In genomic region chr13:33785384-33785783, GRCh38 we compare ENCODE assay signal across 16 cellular contexts.
"Had no signal": no experiment of that assay in that cellular context is flagged by ENCODE, and none has a peak within 500 bp of the region (broad histone marks: within the 10 kb centered on the region; RNA-seq: fewer than 3 reads in every experiment).

No MANE protein-coding gene starts in this region.

- H2AFZ ChIP-seq: neural progenitor cell had no signal

- H3K4me2 ChIP-seq: neural progenitor cell, smooth muscle cell had no signal

- H3K27ac Mint-ChIP-seq: activated naive CD4-positive, alpha-beta T cell treated with anti-CD3 and anti-CD28 coated beads, Interleukin-2, amount 10 ng/mL, durations not matched to agents 7 days and 5 days; activated T-helper 2 cell treated with anti-CD3 and anti-CD28 coated beads, Interferon-gamma antibody, Interleukin-2, Interleukin-4, amounts not matched to agents 10 μg/mL and 5 μg/mL and 100 μg/mL, durations not matched to agents 14 hours and 24 hours and 36 hours; neural progenitor cell; stimulated activated naive CD8-positive, alpha-beta T cell treated with anti-CD3 and anti-CD28 coated beads, Interleukin-15, amount 100 ng/mL, for 72 hours had no signal

- H3K36me3 ChIP-seq: cardiac muscle cell, lower lobe of right lung, neural progenitor cell, right lobe of liver, upper lobe of left lung had no signal

- H3K36me3 Mint-ChIP-seq: activated naive CD4-positive, alpha-beta T cell treated with anti-CD3 and anti-CD28 coated beads, Interleukin-2, amount 10 ng/mL, durations not matched to agents 7 days and 5 days; neural progenitor cell had no signal

- H3K4me3 ChIP-seq: cardiac muscle cell, lower lobe of right lung, neural progenitor cell, psoas muscle, right lobe of liver, smooth muscle cell, testis, upper lobe of left lung had no signal

- H3K4me3 Mint-ChIP-seq: activated naive CD4-positive, alpha-beta T cell treated with anti-CD3 and anti-CD28 coated beads, Interleukin-2, amount 10 ng/mL, durations not matched to agents 7 days and 5 days; neural progenitor cell; stimulated activated naive CD8-positive, alpha-beta T cell treated with anti-CD3 and anti-CD28 coated beads, Interleukin-15, amount 100 ng/mL, for 72 hours had no signal

- H3K9ac ChIP-seq: neural progenitor cell had no signal

- H3K27me3 Mint-ChIP-seq: stimulated activated naive CD8-positive, alpha-beta T cell treated with anti-CD3 and anti-CD28 coated beads, Interleukin-15, amount 100 ng/mL, for 72 hours had no signal

- H3K27me3 ChIP-seq: cardiac muscle cell, neural progenitor cell, right lobe of liver, testis, upper lobe of left lung had no signal

- H3K27ac ChIP-seq: cardiac muscle cell, lower lobe of right lung, neural progenitor cell, psoas muscle, right lobe of liver, testis, upper lobe of left lung, VCaP had no signal

- ATAC-seq: left colon; lower lobe of right lung; psoas muscle; right lobe of liver; stimulated activated naive CD8-positive, alpha-beta T cell treated with anti-CD3 and anti-CD28 coated beads, Interleukin-15, amount 100 ng/mL, for 72 hours had no signal

- DNase-seq: activated CD4-positive, alpha-beta T cell treated with anti-CD3 and anti-CD28 coated beads for 1 hour; activated CD4-positive, alpha-beta T cell treated with anti-CD3 and anti-CD28 coated beads, Interleukin-2, amount 50 U/mL, for 48 hours; activated naive CD4-positive, alpha-beta T cell treated with anti-CD3 and anti-CD28 coated beads, Interleukin-2, amount 10 ng/mL, durations not matched to agents 7 days and 5 days; left colon; lower lobe of right lung; midbrain; psoas muscle; right lobe of liver; stimulated activated naive CD8-positive, alpha-beta T cell treated with anti-CD3 and anti-CD28 coated beads, Interleukin-15, amount 100 ng/mL, for 72 hours; testis; upper lobe of left lung had no signal

- H3K4me1 ChIP-seq: lower lobe of right lung, neural progenitor cell, psoas muscle, right lobe of liver, testis had no signal

- H3K9me3 ChIP-seq: lower lobe of right lung, right lobe of liver, testis had no signal

- H3K9me3 Mint-ChIP-seq: activated naive CD4-positive, alpha-beta T cell treated with anti-CD3 and anti-CD28 coated beads, Interleukin-2, amount 10 ng/mL, durations not matched to agents 7 days and 5 days had no signal
